Comparison of ENCODE assay signal across 9 cellular contexts in genomic region chr18:63823516-63824219, GRCh38. TPM values are rescaled to one million over a fixed set of nuclear protein-coding genes. Genes with fewer than 3 reads are reported as not detected.
DNase-seq lines count a peak whose midpoint lies in the region; ATAC-seq, FAIRE-seq and TF ChIP-seq lines count a peak whose summit lies in the region.
"Had no signal": no experiment of that assay in that cellular context is flagged by ENCODE, and none has a peak within 500 bp of the region (broad histone marks: within the 10 kb centered on the region; RNA-seq: fewer than 3 reads in every experiment).

No MANE protein-coding gene starts in this region.

- ATAC-seq in DND-41 (ENCODE audit: insufficient read depth, low read depth) (no peak), GM19455 (IDR thresholded peaks at IDR 0.05; ENCODE audit: unreplicated experiment) (no peak), HG03135 (IDR thresholded peaks at IDR 0.05; ENCODE audit: unreplicated experiment) (no peak)
- ATAC-seq: stimulated activated effector memory CD8-positive, alpha-beta T cell treated with anti-CD3 and anti-CD28 coated beads, Interleukin-12 subunit alpha, Interleukin-12 subunit beta, amount 100 ng/mL, for 72 hours had no signal

- H3K4me2 ChIP-seq in DND-41 (ENCODE audit: insufficient read depth, low read length) (no peak overlapping the region), neural cell (ENCODE audit: low read length) (no peak overlapping the region)

- H3K4me1 ChIP-seq in DND-41 (ENCODE audit: insufficient read depth, low read length): no peaks in the 10 kb centered on the region

- no peak overlapping the region for H3K27ac ChIP-seq in DND-41 (ENCODE audit: low read length)
- H3K27ac ChIP-seq in neural cell (ENCODE audit: low read length): no peak overlapping the region

- TF ChIP-seq RAD21 in neural cell (conservative IDR thresholded peaks at IDR 0.05): no peak

- H3K9me2 ChIP-seq in neural cell (ENCODE audit: insufficient read depth, low read length): no peaks in the 10 kb centered on the region

- TF ChIP-seq EP300 in neural cell (conservative IDR thresholded peaks at IDR 0.05; ENCODE audit: poor library complexity, severe bottlenecking): no peak

- TF ChIP-seq CTCF in DND-41 (IDR thresholded peaks at IDR 0.05; ENCODE audit: borderline replicate concordance, extremely low read depth, low read length, poor library complexity, severe bottlenecking) (peak; percentile 62), LNCaP clone FGC (IDR thresholded peaks at IDR 0.05; ENCODE audit: control insufficient read depth, extremely low read depth, insufficient read depth) (0 out of 2 replicates have a peak, but pooled peaks have one; percentile 30), bronchial epithelial cell (IDR thresholded peaks at IDR 0.05; ENCODE audit: insufficient read depth, low read length, severe bottlenecking) (peak; percentile 34), neural cell (IDR thresholded peaks at IDR 0.05; ENCODE audit: poor library complexity, severe bottlenecking) (peak; percentile 33)

- H3K9me3 ChIP-seq in DND-41 (ENCODE audit: insufficient read depth, low read length, severe bottlenecking): no peaks in the 10 kb centered on the region
- no peaks in the 10 kb centered on the region for H3K9me3 ChIP-seq in neural cell (ENCODE audit: low read length)

- no peaks in the 10 kb centered on the region for H4K20me1 ChIP-seq in DND-41 (ENCODE audit: insufficient read depth, low read length)
- no peaks in the 10 kb centered on the region for H4K20me1 ChIP-seq in neural cell (ENCODE audit: insufficient read depth)

- no peaks in the 10 kb centered on the region for H3K79me2 ChIP-seq in DND-41 (ENCODE audit: insufficient read depth, low read length)
- no peaks in the 10 kb centered on the region for H3K79me2 ChIP-seq in neural cell (replicated peaks; ENCODE audit: insufficient read depth, low read length)

- FAIRE-seq in bronchial epithelial cell (lab: Jason Lieb, UNC): no peak

- H3K9ac ChIP-seq in DND-41 (ENCODE audit: low read depth, low read length): no peak overlapping the region
- no peak overlapping the region for H3K9ac ChIP-seq in neural cell (ENCODE audit: low read length)

- DNase-seq in DND-41 (peak; percentile 18), LNCaP clone FGC (ENCODE audit: low read depth) (no peak), bronchial epithelial cell (ENCODE audit: low read depth) (peak; percentile 31), DMS153 treated with DMSO at 0.1 percent for 48 hours (lab: John Stamatoyannopoulos, UW; ENCODE audit: unreplicated experiment) (no peak), NCI-H2107 (lab: John Stamatoyannopoulos, UW) (no peak)

- H3K27me3 ChIP-seq in DND-41 (ENCODE audit: insufficient read depth, low read length, poor library complexity) (peaks cover 5% of the 10 kb centered on the region), bronchial epithelial cell (ENCODE audit: control insufficient read depth, insufficient read depth, low read length) (no peaks in the 10 kb centered on the region), neural cell (ENCODE audit: insufficient read depth, low read depth, low read length) (no peaks in the 10 kb centered on the region)

- H2AFZ ChIP-seq in DND-41 (ENCODE audit: low read depth, low read length): no peak overlapping the region
- H2AFZ ChIP-seq in neural cell (ENCODE audit: low read depth, low read length): no peak overlapping the region

- H3K36me3 ChIP-seq in DND-41 (ENCODE audit: insufficient read depth, low read length) (no peaks in the 10 kb centered on the region), bronchial epithelial cell (ENCODE audit: control insufficient read depth, insufficient read depth, low read length) (no peaks in the 10 kb centered on the region), neural cell (ENCODE audit: insufficient read depth, low read length) (no peaks in the 10 kb centered on the region)

- no peaks in the 10 kb centered on the region for H3F3A ChIP-seq in neural cell (ENCODE audit: insufficient read depth, low read length, poor library complexity, severe bottlenecking)

- H3K4me3 ChIP-seq in DND-41 (ENCODE audit: low read depth in 1 of 2, low read length in 2 of 2) (no peak overlapping the region), LNCaP clone FGC (ENCODE audit: low read depth, low read length) (no peak overlapping the region), bronchial epithelial cell (ENCODE audit: low read depth, low read length) (no peak overlapping the region), neural cell (ENCODE audit: low read length) (no peak overlapping the region)

TF ChIP-seq in neural cell, 6 proteins besides CTCF, POLR2A, EP300 and RAD21:
- TF ChIP-seq EZH2 (IDR thresholded peaks at IDR 0.05; ENCODE audit: borderline replicate concordance, insufficient read depth, low read length, poor library complexity, severe bottlenecking): no peak
- no peak for TF ChIP-seq POLR2AphosphoS5 (IDR thresholded peaks at IDR 0.05)
- no peak for TF ChIP-seq TAF1 (IDR thresholded peaks at IDR 0.05; ENCODE audit: low read depth)
- no peak for TF ChIP-seq MXI1 (conservative IDR thresholded peaks at IDR 0.05; ENCODE audit: poor library complexity, severe bottlenecking)
TF ChIP-seq in neural cell: peak in this region for 0.

RNA-seq across cellular contexts. Expression of gene SERPINB7, which starts 48.5 kb away (rescaled TPM):
- total RNA-seq in bronchial epithelial cell: 25.0 and 46.6 TPM in 2 replicates
- polyA plus RNA-seq in neural cell: not detected in 2 replicates
- polyA minus RNA-seq in neural cell: not detected in 2 replicates

Comparison
In these comparisons a context has a peak if more than half of its experiments do, and no peak if none do; other contexts are left out.
1. DNase-seq: peak in DND-41 (single experiment) and bronchial epithelial cell (single experiment); none in LNCaP clone FGC (single experiment), DMS153 treated with DMSO at 0.1 percent for 48 hours (single experiment) and NCI-H2107 (single experiment).
2. Peak in every context shown above with its lines, with median percentiles within 50 percentile points of each other: CTCF ChIP-seq.